ENCODE assay signal across 8 cellular contexts in genomic region chr10:119209050-119209735, GRCh38. TPM values are rescaled to one million over a fixed set of nuclear protein-coding genes. Genes with fewer than 3 reads are reported as not detected.
DNase-seq lines count a peak whose midpoint lies in the region; ATAC-seq lines count a peak whose summit lies in the region.

No MANE protein-coding gene starts in this region.

- H3K4me1 ChIP-seq in esophagus (ENCODE audit: control insufficient read depth in 2 of 2, insufficient read depth in 2 of 2, low read length in 1 of 2) = peaks cover 0 to 7% of the 10 kb centered on the region in 2 donors
- H3K4me1 ChIP-seq in muscle layer of duodenum (ENCODE audit: control insufficient read depth in 1 of 2, insufficient read depth in 2 of 2, low read length in 2 of 2) = peaks cover 25 to 38% of the 10 kb centered on the region in 2 donors

- H3K27me3 Mint-ChIP-seq in activated T-cell treated with anti-CD3 and anti-CD28 coated beads, Interleukin-2, amount 50 U/mL, for 24 hours = no peaks in the 10 kb centered on the region
- no peaks in the 10 kb centered on the region for H3K27me3 Mint-ChIP-seq in stimulated activated naive B cell treated with anti-CD40 and anti-IgM and Interleukin-4, amounts not matched to agents 10 μg/mL and 1 μg/mL and 100 μg/mL, for 72 hours

- H3K9me3 ChIP-seq in esophagus (ENCODE audit: control insufficient read depth in 2 of 2, insufficient read depth in 1 of 2, low read depth in 1 of 2, low read length in 1 of 2) (no peaks in the 10 kb centered on the region), muscle layer of duodenum (ENCODE audit: control insufficient read depth in 1 of 2, low read length in 2 of 2) (no peaks in the 10 kb centered on the region)

- ATAC-seq in stimulated activated naive B cell treated with anti-CD40 and anti-IgM and Interleukin-4, amounts not matched to agents 10 μg/mL and 1 μg/mL and 100 μg/mL, for 72 hours (replicated peaks) = peak; percentile 20 to 33

- H3K9me3 Mint-ChIP-seq in activated T-cell treated with anti-CD3 and anti-CD28 coated beads, Interleukin-2, amount 50 U/mL, for 24 hours = no peaks in the 10 kb centered on the region
- no peaks in the 10 kb centered on the region for H3K9me3 Mint-ChIP-seq in stimulated activated naive B cell treated with anti-CD40 and anti-IgM and Interleukin-4, amounts not matched to agents 10 μg/mL and 1 μg/mL and 100 μg/mL, for 72 hours

- peaks cover 67% of the 10 kb centered on the region for H3K4me1 Mint-ChIP-seq in activated T-cell treated with anti-CD3 and anti-CD28 coated beads, Interleukin-2, amount 50 U/mL, for 24 hours (ENCODE audit: low read depth)
- peaks cover 30 to 57% of the 10 kb centered on the region in 2 donors for H3K4me1 Mint-ChIP-seq in stimulated activated naive B cell treated with anti-CD40 and anti-IgM and Interleukin-4, amounts not matched to agents 10 μg/mL and 1 μg/mL and 100 μg/mL, for 72 hours

- no peaks in the 10 kb centered on the region for H3K36me3 ChIP-seq in esophagus (ENCODE audit: control insufficient read depth in 2 of 2, insufficient read depth in 2 of 2, low read length in 1 of 2)
- no peaks in the 10 kb centered on the region for H3K36me3 ChIP-seq in muscle layer of duodenum (ENCODE audit: control insufficient read depth in 1 of 2, insufficient read depth in 2 of 2, low read length in 2 of 2)

- H3K4me3 ChIP-seq in esophagus (ENCODE audit: low read depth in 1 of 2, low read length in 2 of 2) = peak overlapping the region; percentile 8 to 87
- H3K4me3 ChIP-seq in muscle layer of duodenum (ENCODE audit: low read depth in 1 of 2, low read length in 2 of 2) = peak overlapping the region; percentile 88 to 97

- peak overlapping the region; percentile 89 for H3K4me3 Mint-ChIP-seq in activated T-cell treated with anti-CD3 and anti-CD28 coated beads, Interleukin-2, amount 50 U/mL, for 24 hours
- peak overlapping the region; percentile 90 for H3K4me3 Mint-ChIP-seq in stimulated activated naive B cell treated with anti-CD40 and anti-IgM and Interleukin-4, amounts not matched to agents 10 μg/mL and 1 μg/mL and 100 μg/mL, for 72 hours

- DNase-seq in NCI-H1694 (lab: John Stamatoyannopoulos, UW) (peak; percentile 0), NCI-H1694 treated with DMSO at 0.1 percent for 48 hours (lab: John Stamatoyannopoulos, UW) (no peak), NCI-H526 treated with DMSO at 0.1 percent for 48 hours (lab: John Stamatoyannopoulos, UW) (peak; percentile 52), GF-D8 (lab: John Stamatoyannopoulos, UW) (no peak)
- peak; percentile 65 for DNase-seq in activated T-cell treated with anti-CD3 and anti-CD28 coated beads, Interleukin-2, amount 50 U/mL, for 24 hours
- peak; percentile 53 for DNase-seq in stimulated activated naive B cell treated with anti-CD40 and anti-IgM and Interleukin-4, amounts not matched to agents 10 μg/mL and 1 μg/mL and 100 μg/mL, for 72 hours

- WGBS in esophagus, 2 donors = 11 to 25% methylated on average over 15 of the region's 15 CpGs

- peaks cover 10% of the 10 kb centered on the region for H3K36me3 Mint-ChIP-seq in activated T-cell treated with anti-CD3 and anti-CD28 coated beads, Interleukin-2, amount 50 U/mL, for 24 hours (ENCODE audit: low read depth)
- H3K36me3 Mint-ChIP-seq in stimulated activated naive B cell treated with anti-CD40 and anti-IgM and Interleukin-4, amounts not matched to agents 10 μg/mL and 1 μg/mL and 100 μg/mL, for 72 hours = no peaks in the 10 kb centered on the region

- H3K27ac Mint-ChIP-seq in activated T-cell treated with anti-CD3 and anti-CD28 coated beads, Interleukin-2, amount 50 U/mL, for 24 hours = peak overlapping the region; percentile 89
- peak overlapping the region; percentile 85 for H3K27ac Mint-ChIP-seq in stimulated activated naive B cell treated with anti-CD40 and anti-IgM and Interleukin-4, amounts not matched to agents 10 μg/mL and 1 μg/mL and 100 μg/mL, for 72 hours

- H3K27me3 ChIP-seq in esophagus (ENCODE audit: control insufficient read depth in 1 of 2, insufficient read depth in 2 of 2, low read length in 2 of 2) (no peaks in the 10 kb centered on the region), muscle layer of duodenum (ENCODE audit: low read depth, low read length) (no peaks in the 10 kb centered on the region)

- H3K27ac ChIP-seq in esophagus (ENCODE audit: low read depth in 2 of 2, low read length in 1 of 2) (peak overlapping the region; percentile 73 to 78), muscle layer of duodenum (ENCODE audit: low read length) (peak overlapping the region; percentile 92)

RNA-seq across cellular contexts. Expression of gene GRK5, which starts 1.8 kb away (rescaled TPM):
- 1 to 10 TPM; 3.1 to 5.2 TPM for polyA plus RNA-seq in esophagus

RNA-seq across cellular contexts. Expression of gene PRDX3, which starts 30.6 kb away (rescaled TPM):
- polyA plus RNA-seq in esophagus = 10 to 100 TPM; 40.8 to 82.2 TPM

RNA-seq across cellular contexts. Expression of gene SFXN4, which starts 43.7 kb away (rescaled TPM):
- polyA plus RNA-seq in esophagus = 10 to 100 TPM; 20.8 to 22.7 TPM

Comparison
In these comparisons a context has a peak if more than half of its experiments do, and no peak if none do; other contexts are left out.
1. DNase-seq: peak in NCI-H1694 (single experiment), NCI-H526 treated with DMSO at 0.1 percent for 48 hours (single experiment), activated T-cell treated with anti-CD3 and anti-CD28 coated beads, Interleukin-2, amount 50 U/mL, for 24 hours (single experiment) and stimulated activated naive B cell treated with anti-CD40 and anti-IgM and Interleukin-4, amounts not matched to agents 10 μg/mL and 1 μg/mL and 100 μg/mL, for 72 hours (single experiment); none in NCI-H1694 treated with DMSO at 0.1 percent for 48 hours (single experiment) and GF-D8 (single experiment).